7 cellular contexts compared by ENCODE assay signal in the genomic region with DNA sequence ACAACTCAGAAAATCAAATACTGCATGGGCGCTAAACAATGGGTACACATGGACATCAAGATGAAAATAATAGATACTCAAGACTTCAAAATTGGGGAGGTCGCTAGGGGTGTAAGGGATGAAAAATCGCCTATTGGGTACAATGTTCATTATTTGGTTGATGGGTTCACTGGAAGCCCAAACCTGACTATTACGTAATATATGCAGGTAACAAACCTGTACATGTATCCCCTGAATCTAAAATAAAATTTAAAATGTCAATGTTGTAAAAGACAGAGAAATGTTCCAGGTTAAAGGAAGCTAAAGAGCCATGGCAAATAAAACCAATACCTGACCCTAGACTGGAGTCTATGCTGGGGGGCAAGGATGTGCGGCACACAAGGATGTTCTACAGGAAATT.
"Had no signal": no experiment of that assay in that cellular context is flagged by ENCODE, and none has a peak within 500 bp of the region (broad histone marks: within the 10 kb centered on the region; RNA-seq: fewer than 3 reads in every experiment).

No MANE protein-coding gene starts in this region.

- H3K4me3 ChIP-seq: K562 had no signal

- DNase-seq: KBM-7, KG1 had no signal

- FAIRE-seq: HTR-8/SVneo, K562 had no signal

- H3K9ac ChIP-seq: KMS-11 had no signal

- H3K4me2 ChIP-seq: KMS-11 had no signal

- H3K27ac Mint-ChIP-seq: IgD-negative memory B cell had no signal

- H3K36me3 Mint-ChIP-seq: IgD-negative memory B cell had no signal

- H3K27ac ChIP-seq: HL-60, KMS-11 had no signal

- ATAC-seq: K562 had no signal

- H3K4me1 Mint-ChIP-seq: IgD-negative memory B cell had no signal

- H3K4me3 Mint-ChIP-seq: IgD-negative memory B cell had no signal
